In genomic region chrX:103513067-103513466, GRCh38 we compare ENCODE assay signal across 27 cellular contexts. TPM values are rescaled to one million over a fixed set of nuclear protein-coding genes. Genes with fewer than 3 reads are reported as not detected.
A peak's percentile ranks its signal among the peaks of the same experiment; 100 is the strongest.
DNase-seq lines count a peak whose midpoint lies in the region; ATAC-seq and TF ChIP-seq lines count a peak whose summit lies in the region.
"Had no signal": no experiment of that assay in that cellular context is flagged by ENCODE, and none has a peak within 500 bp of the region (broad histone marks: within the 10 kb centered on the region; RNA-seq: fewer than 3 reads in every experiment).

No MANE protein-coding gene starts in this region.

- no peaks in the 10 kb centered on the region for H3K9me2 ChIP-seq in hepatocyte (replicated peaks; ENCODE audit: insufficient read depth)

- in situ Hi-C loops in SK-MEL-5 (cut with HindIII; ENCODE audit: low pct_unique_long_range_greater_than_20kb, low sequenced_read_pairs), result no loop called here

- 35% methylated on average over 5 of the region's 5 CpGs for WGBS in hepatocyte (ENCODE audit: low lambda C conversion rate, missing lambda C conversion rate)

- H3K27ac Mint-ChIP-seq in nephron progenitor cell, result no peak overlapping the region
- H3K27ac Mint-ChIP-seq: B cell; CD8-positive, alpha-beta T cell had no signal

- ATAC-seq in left lung (peak; percentile 32), HG02973 (IDR thresholded peaks at IDR 0.05; ENCODE audit: unreplicated experiment) (no peak)
- ATAC-seq: CD8-positive, alpha-beta T cell; Panc1 had no signal

- peaks cover 5% of the 10 kb centered on the region for H3K4me1 ChIP-seq in hepatocyte (ENCODE audit: insufficient read depth)
- no peaks in the 10 kb centered on the region for H3K4me1 ChIP-seq in left lung

- H3K9me3 Mint-ChIP-seq in nephron progenitor cell, result peaks cover 8% of the 10 kb centered on the region
- H3K9me3 Mint-ChIP-seq: CD8-positive, alpha-beta T cell; IgD-negative memory B cell had no signal

- no peaks in the 10 kb centered on the region for H3K36me3 Mint-ChIP-seq in nephron progenitor cell (ENCODE audit: low read depth)
- H3K36me3 Mint-ChIP-seq: CD8-positive, alpha-beta T cell; IgD-negative memory B cell had no signal

- no peak overlapping the region for H3K4me3 Mint-ChIP-seq in nephron progenitor cell
- H3K4me3 Mint-ChIP-seq: B cell; CD8-positive, alpha-beta T cell; IgD-negative memory B cell had no signal

- H3K9me3 ChIP-seq in hepatocyte (ENCODE audit: low read depth) (no peaks in the 10 kb centered on the region), left lung (no peaks in the 10 kb centered on the region)

- no peaks in the 10 kb centered on the region for H4K20me1 ChIP-seq in hepatocyte (ENCODE audit: insufficient read depth, poor library complexity, severe bottlenecking)

- intact Hi-C loops in left lung (cut with DNase I), result no loop called here

- peak; percentile 17 for DNase-seq in HuH-7 (ENCODE audit: low spot score)
- DNase-seq in SK-MEL-5 (ENCODE audit: low read depth, low spot score), result peak; percentile 48
- DNase-seq in hepatocyte (ENCODE audit: low spot score), result peak; percentile 36
- no peak for DNase-seq in left lung
- no peak for DNase-seq in mucosa of gallbladder (ENCODE audit: low spot score)
- no peak for DNase-seq in nephron progenitor cell
- DNase-seq: CD8-positive, alpha-beta T cell; DMS 273 treated with DMSO at 0.1 percent for 48 hours; DND-41; MM.1S; NCI-H1048; NCI-H1417; NCI-H1694; NCI-H2171; NCI-H226; NCI-H524 treated with DMSO at 0.1 percent for 48 hours; NCI-H82; SHP77; T-helper 1 cell had no signal

- H3K27ac ChIP-seq in hepatocyte, result peak overlapping the region; percentile 49
- no peak overlapping the region for H3K27ac ChIP-seq in left lung
- H3K27ac ChIP-seq: C4-2B, KMS-11, RWPE1 had no signal

- H3K27me3 Mint-ChIP-seq in nephron progenitor cell (ENCODE audit: low read depth, poor library complexity), result peaks cover 7% of the 10 kb centered on the region
- H3K27me3 Mint-ChIP-seq: B cell, IgD-negative memory B cell had no signal

- H3K79me2 ChIP-seq in hepatocyte, result no peaks in the 10 kb centered on the region

- no peak overlapping the region for H3K4me3 ChIP-seq in hepatocyte
- H3K4me3 ChIP-seq in left lung, result no peak overlapping the region

- TF ChIP-seq CTCF in hepatocyte (IDR thresholded peaks at IDR 0.05; ENCODE audit: poor library complexity) (no peak), left lung (IDR thresholded peaks at IDR 0.05) (no peak), nephron progenitor cell (IDR thresholded peaks at IDR 0.05) (no peak)

- no peak overlapping the region for H2AFZ ChIP-seq in hepatocyte

- no peaks in the 10 kb centered on the region for H3K4me1 Mint-ChIP-seq in nephron progenitor cell
- H3K4me1 Mint-ChIP-seq: B cell, IgD-negative memory B cell had no signal

- no peak overlapping the region for H3K4me2 ChIP-seq in hepatocyte
- H3K4me2 ChIP-seq: KMS-11 had no signal

- H3K27me3 ChIP-seq in hepatocyte (no peaks in the 10 kb centered on the region), left lung (peaks cover 0 to 9% of the 10 kb centered on the region in 2 donors)

- no peaks in the 10 kb centered on the region for H3K36me3 ChIP-seq in hepatocyte (replicated peaks; ENCODE audit: insufficient read depth, low read depth)
- H3K36me3 ChIP-seq in left lung, result no peaks in the 10 kb centered on the region

RNA-seq across cellular contexts. Expression of gene RAB40A, which starts 6.2 kb away (rescaled TPM):
- total RNA-seq in SK-MEL-5 (2014; rRNA removed; shearing (Covaris generic)), result 0.05 TPM in 1 of 2 replicates, not detected in the other
- polyA plus RNA-seq in SK-MEL-5 (2015; cell fraction: cytosol; rRNA removed), result not detected in 2 replicates
- 0.72 and 1.8 TPM in 2 replicates for polyA plus RNA-seq in SK-MEL-5 (2015; cell fraction: nucleus; rRNA removed)
- 3.0 and 3.5 TPM in 2 replicates for total RNA-seq in hepatocyte
- 2.7 and 3.0 TPM in 2 replicates for polyA plus RNA-seq in hepatocyte
- under 1 TPM; 0.17 to 0.21 TPM for total RNA-seq in left lung
- total RNA-seq in mucosa of gallbladder, result 0.92 TPM
- total RNA-seq: A673; CD8-positive, alpha-beta T cell had no signal
- polyA plus RNA-seq: IgD-negative memory B cell had no signal

Comparison
In these comparisons a context has a peak if more than half of its experiments do, and no peak if none do; other contexts are left out.
1. DNase-seq: peak in HuH-7 (single experiment), SK-MEL-5 (single experiment) and hepatocyte (single experiment); none in left lung (0 of 2), mucosa of gallbladder (single experiment) and nephron progenitor cell (single experiment).